In the genomic region with DNA sequence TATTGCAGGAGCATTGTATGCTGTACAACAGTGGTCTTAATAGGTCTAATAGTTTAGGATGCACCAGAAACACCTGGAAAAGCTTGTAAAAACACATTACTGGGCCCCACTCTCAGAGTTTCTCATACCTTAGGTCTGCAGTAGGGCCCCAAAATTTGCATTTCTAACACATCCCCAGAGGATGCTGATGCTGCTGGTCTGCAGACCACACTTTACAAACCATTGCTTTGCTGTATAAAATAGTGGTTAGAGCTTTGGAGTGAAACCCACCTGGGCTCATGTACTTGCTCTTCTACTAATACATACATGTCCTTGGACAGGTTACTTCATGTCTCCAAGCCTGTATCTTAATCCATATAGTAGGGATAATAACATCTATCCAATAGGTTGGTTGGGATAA, we compare ENCODE assay signal across 39 cellular contexts.
"Had no signal": no experiment of that assay in that cellular context is flagged by ENCODE, and none has a peak within 500 bp of the region (broad histone marks: within the 10 kb centered on the region; RNA-seq: fewer than 3 reads in every experiment).

No MANE protein-coding gene starts in this region.

- H3K27me3 Mint-ChIP-seq: activated B cell treated with CpG ODN at 0.5 μM for 24 hours; activated CD4-positive, alpha-beta memory T cell treated with anti-CD3 and anti-CD28 coated beads for 36 hours; activated CD4-positive, alpha-beta T cell treated with anti-CD3 and anti-CD28 coated beads, Interleukin-2, amount 10 ng/mL, durations not matched to agents 24 days and 14 days; activated T-helper 17 cell treated with anti-CD3 and anti-CD28 coated beads, Interleukin-2, amount 50 U/mL, for 72 hours; central memory CD8-positive, alpha-beta T cell had no signal

- H3K9me3 Mint-ChIP-seq: activated B cell treated with CpG ODN at 0.5 μM for 24 hours; activated CD4-positive, alpha-beta memory T cell treated with anti-CD3 and anti-CD28 coated beads for 36 hours; activated CD4-positive, alpha-beta T cell treated with anti-CD3 and anti-CD28 coated beads, Interleukin-2, amount 10 ng/mL, durations not matched to agents 24 days and 14 days; activated CD8-positive, alpha-beta T cell treated with anti-CD3 and anti-CD28 coated beads for 36 hours; activated naive CD4-positive, alpha-beta T cell treated with anti-CD3 and anti-CD28 coated beads for 36 hours; activated naive CD4-positive, alpha-beta T cell treated with anti-CD3 and anti-CD28 coated beads, Interleukin-2, amount 50 U/mL, for 72 hours; activated naive CD8-positive, alpha-beta T cell treated with anti-CD3 and anti-CD28 coated beads for 36 hours; activated T-cell treated with anti-CD3 and anti-CD28 coated beads, Interleukin-2, amount 50 U/mL, for 4 hours; activated T-cell treated with anti-CD3 and anti-CD28 coated beads, Interleukin-2, amount 50 U/mL, for 72 hours; activated T-helper 1 cell treated with anti-CD3 and anti-CD28 coated beads, Interleukin-12 subunit alpha, Interleukin-12 subunit beta, Interleukin-2, Interleukin-4 antibody, amounts not matched to agents 30 ng/mL and 10 ng/mL and 1 ng/mL, durations not matched to agents 14 hours and 24 hours and 36 hours; activated T-helper 17 cell treated with anti-CD3 and anti-CD28 coated beads, Interleukin-2, amount 50 U/mL, for 72 hours; central memory CD8-positive, alpha-beta T cell; T-helper 1 cell treated with Interleukin-12 subunit alpha and Interleukin-12 subunit beta and Interleukin-4 antibody, amounts not matched to agents 30 μg/mL and 1 μg/mL, for 36 hours; T-helper 2 cell treated with Interferon-gamma antibody and Interleukin-4, amounts not matched to agents 5 μg/mL and 100 μg/mL, for 36 hours had no signal

- H3K27ac ChIP-seq: adrenal gland, body of pancreas, cardiac muscle cell, VCaP had no signal

- H3K4me3 ChIP-seq: adrenal gland, body of pancreas, cardiac muscle cell had no signal

- ATAC-seq: activated CD8-positive, alpha-beta T cell treated with anti-CD3 and anti-CD28 coated beads for 36 hours; activated naive CD4-positive, alpha-beta T cell treated with anti-CD3 and anti-CD28 coated beads, Interleukin-2, amount 50 U/mL, for 72 hours; activated T-cell treated with anti-CD3 and anti-CD28 coated beads, Interleukin-2, amount 50 U/mL, for 4 hours; activated T-cell treated with anti-CD3 and anti-CD28 coated beads, Interleukin-2, amount 50 U/mL, for 72 hours; activated T-helper 17 cell treated with anti-CD3 and anti-CD28 coated beads, Interleukin-2, amount 50 U/mL, for 72 hours; body of pancreas had no signal

- H3K4me3 Mint-ChIP-seq: activated B cell treated with CpG ODN at 0.5 μM for 24 hours; activated CD4-positive, alpha-beta memory T cell treated with anti-CD3 and anti-CD28 coated beads for 36 hours; activated CD4-positive, alpha-beta T cell treated with anti-CD3 and anti-CD28 coated beads, Interleukin-2, amount 10 ng/mL, durations not matched to agents 24 days and 14 days; activated CD8-positive, alpha-beta T cell treated with anti-CD3 and anti-CD28 coated beads for 36 hours; activated naive CD4-positive, alpha-beta T cell treated with anti-CD3 and anti-CD28 coated beads for 36 hours; activated naive CD8-positive, alpha-beta T cell treated with anti-CD3 and anti-CD28 coated beads for 36 hours; activated T-cell treated with anti-CD3 and anti-CD28 coated beads, Interleukin-2, amount 50 U/mL, for 4 hours; activated T-cell treated with anti-CD3 and anti-CD28 coated beads, Interleukin-2, amount 50 U/mL, for 72 hours; activated T-helper 1 cell treated with anti-CD3 and anti-CD28 coated beads, Interleukin-12 subunit alpha, Interleukin-12 subunit beta, Interleukin-2, Interleukin-4 antibody, amounts not matched to agents 30 ng/mL and 10 ng/mL and 1 ng/mL, durations not matched to agents 14 hours and 24 hours and 36 hours; activated T-helper 17 cell treated with anti-CD3 and anti-CD28 coated beads, Interleukin-2, amount 50 U/mL, for 72 hours; central memory CD8-positive, alpha-beta T cell; T-helper 1 cell treated with Interleukin-12 subunit alpha and Interleukin-12 subunit beta and Interleukin-4 antibody, amounts not matched to agents 30 μg/mL and 1 μg/mL, for 36 hours; T-helper 2 cell treated with Interferon-gamma antibody and Interleukin-4, amounts not matched to agents 5 μg/mL and 100 μg/mL, for 36 hours had no signal

- H3K4me1 Mint-ChIP-seq: activated B cell treated with CpG ODN at 0.5 μM for 24 hours; activated CD4-positive, alpha-beta T cell treated with anti-CD3 and anti-CD28 coated beads, Interleukin-2, amount 10 ng/mL, durations not matched to agents 24 days and 14 days; activated naive CD8-positive, alpha-beta T cell treated with anti-CD3 and anti-CD28 coated beads for 36 hours; activated T-helper 17 cell treated with anti-CD3 and anti-CD28 coated beads, Interleukin-2, amount 50 U/mL, for 72 hours; central memory CD8-positive, alpha-beta T cell had no signal

- DNase-seq: activated B cell treated with CpG ODN at 0.5 μM for 24 hours; activated CD4-positive, alpha-beta memory T cell treated with anti-CD3 and anti-CD28 coated beads for 36 hours; activated CD4-positive, alpha-beta T cell treated with anti-CD3 and anti-CD28 coated beads for 4 hours; activated CD4-positive, alpha-beta T cell treated with anti-CD3 and anti-CD28 coated beads, Interleukin-2, amount 10 ng/mL, durations not matched to agents 24 days and 14 days; activated CD4-positive, alpha-beta T cell treated with anti-CD3 and anti-CD28 coated beads, Interleukin-2, amount 50 U/mL, for 1 hour; activated CD4-positive, alpha-beta T cell treated with anti-CD3 and anti-CD28 coated beads, Interleukin-2, amount 50 U/mL, for 4 hours; activated CD4-positive, CD25-positive, alpha-beta regulatory T cell treated with anti-CD3 and anti-CD28 coated beads, Interleukin-2, amount 50 U/mL, for 72 hours; activated CD8-positive, alpha-beta memory T cell treated with anti-CD3 and anti-CD28 coated beads, Interleukin-2, amount 50 U/mL, for 4 hours; activated CD8-positive, alpha-beta T cell treated with anti-CD3 and anti-CD28 coated beads for 36 hours; activated effector memory CD4-positive, alpha-beta T cell treated with anti-CD3 and anti-CD28 coated beads, Interleukin-2, amount 50 U/mL, for 16 hours; activated gamma-delta T cell treated with Interleukin-2 at 50 U/mL for 16 hours; activated naive CD4-positive, alpha-beta T cell; activated naive CD4-positive, alpha-beta T cell treated with anti-CD3 and anti-CD28 coated beads for 36 hours; activated naive CD4-positive, alpha-beta T cell treated with anti-CD3 and anti-CD28 coated beads, Interleukin-2, amount 50 U/mL, for 16 hours; activated naive CD8-positive, alpha-beta T cell treated with anti-CD3 and anti-CD28 coated beads for 36 hours; activated T-cell treated with anti-CD3 and anti-CD28 coated beads for 4 hours; activated T-cell treated with anti-CD3 and anti-CD28 coated beads, Interleukin-2, amount 50 U/mL, for 1 hour; activated T-cell treated with anti-CD3 and anti-CD28 coated beads, Interleukin-2, amount 50 U/mL, for 4 hours; activated T-cell treated with anti-CD3 and anti-CD28 coated beads, Interleukin-2, amount 50 U/mL, for 72 hours; adrenal gland; amniotic stem cell; aorta; body of pancreas; caudate nucleus; cerebellar nuclear complex; T-helper 1 cell; T-helper 2 cell; T-helper 9 cell had no signal

- H3K27me3 ChIP-seq: adrenal gland, body of pancreas, cardiac muscle cell had no signal

- H3K9me3 ChIP-seq: adrenal gland, body of pancreas had no signal

- H3K27ac Mint-ChIP-seq: activated B cell treated with CpG ODN at 0.5 μM for 24 hours; activated CD4-positive, alpha-beta memory T cell treated with anti-CD3 and anti-CD28 coated beads for 36 hours; activated CD4-positive, alpha-beta T cell treated with anti-CD3 and anti-CD28 coated beads, Interleukin-2, amount 10 ng/mL, durations not matched to agents 24 days and 14 days; activated CD8-positive, alpha-beta T cell treated with anti-CD3 and anti-CD28 coated beads for 36 hours; activated naive CD4-positive, alpha-beta T cell treated with anti-CD3 and anti-CD28 coated beads for 36 hours; activated naive CD4-positive, alpha-beta T cell treated with anti-CD3 and anti-CD28 coated beads, Interleukin-2, amount 50 U/mL, for 72 hours; activated naive CD8-positive, alpha-beta T cell treated with anti-CD3 and anti-CD28 coated beads for 36 hours; activated T-cell treated with anti-CD3 and anti-CD28 coated beads, Interleukin-2, amount 50 U/mL, for 72 hours; activated T-helper 1 cell treated with anti-CD3 and anti-CD28 coated beads, Interleukin-12 subunit alpha, Interleukin-12 subunit beta, Interleukin-2, Interleukin-4 antibody, amounts not matched to agents 30 ng/mL and 10 ng/mL and 1 ng/mL, durations not matched to agents 14 hours and 24 hours and 36 hours; activated T-helper 17 cell treated with anti-CD3 and anti-CD28 coated beads, Interleukin-2, amount 50 U/mL, for 72 hours; T-helper 1 cell treated with Interleukin-12 subunit alpha and Interleukin-12 subunit beta and Interleukin-4 antibody, amounts not matched to agents 30 μg/mL and 1 μg/mL, for 36 hours; T-helper 2 cell treated with Interferon-gamma antibody and Interleukin-4, amounts not matched to agents 5 μg/mL and 100 μg/mL, for 36 hours had no signal

- H3K4me1 ChIP-seq: adrenal gland, body of pancreas had no signal

- H3K36me3 ChIP-seq: adrenal gland, cardiac muscle cell had no signal

- FAIRE-seq: astrocyte, bronchial epithelial cell, TTC549 had no signal

- H3K36me3 Mint-ChIP-seq: activated CD4-positive, alpha-beta memory T cell treated with anti-CD3 and anti-CD28 coated beads for 36 hours; activated naive CD4-positive, alpha-beta T cell treated with anti-CD3 and anti-CD28 coated beads, Interleukin-2, amount 50 U/mL, for 72 hours; activated naive CD8-positive, alpha-beta T cell treated with anti-CD3 and anti-CD28 coated beads for 36 hours had no signal
